ENCODE assay signal across 8 cellular contexts in genomic region chr9:128420060-128420650, GRCh38. TPM values are rescaled to one million over a fixed set of nuclear protein-coding genes. Genes with fewer than 3 reads are reported as not detected.
DNase-seq lines count a peak whose midpoint lies in the region; ATAC-seq and TF ChIP-seq lines count a peak whose summit lies in the region.

No MANE protein-coding gene starts in this region.

- peak overlapping the region; percentile 73 to 76 for H3K27ac ChIP-seq in right atrium auricular region
- peak overlapping the region; percentile 55 for H3K27ac ChIP-seq in rectal smooth muscle tissue (ENCODE audit: low read depth, low read length)
- H3K27ac ChIP-seq in aorta (ENCODE audit: low read depth in 1 of 2, low read length in 2 of 2) = peak overlapping the region in 1 of 2 donors; percentile 13

- H3K4me1 Mint-ChIP-seq in T-cell = peaks cover 8 to 13% (median 12%) of the 10 kb centered on the region in 3 donors

- H3K27ac Mint-ChIP-seq in T-cell = no peak overlapping the region

- WGBS in aorta, 2 donors = 1% methylated on average over 32 to 59 of the region's 59 CpGs

- no peak for TF ChIP-seq EP300 in Ishikawa (IDR thresholded peaks at IDR 0.05; ENCODE audit: borderline replicate concordance)

- ATAC-seq in GM21528 (IDR thresholded peaks at IDR 0.05; ENCODE audit: low FRiP score, unreplicated experiment) (peak; percentile 58), T-cell (replicated peaks in 1 of 4) (peak; percentile 84 to 88 (median 87)), aorta (ENCODE audit: low FRiP score) (peak; percentile 92)

- H3K27me3 Mint-ChIP-seq in T-cell = peaks cover 26 to 30% of the 10 kb centered on the region in 2 donors

- intact Hi-C loops in aorta (cut with DNase I) = loop anchor here in 1 of 2 donors (10.0 kb wide), 1 partner anchor 125 kb away; no protein-coding TSS in a partner anchor

- H3K9me3 Mint-ChIP-seq in T-cell = no peaks in the 10 kb centered on the region

- CTCF ChIA-PET in T-cell (lab: Charles Lee) = interaction anchor here (0.5 to 2.0 kb wide), 5 partner anchors 49 to 1205 kb away, joined by 3 to 11 read pairs (median 3); partner anchors contain the start of gene URM1 (in 1 of the 2)

- DNase-seq in DMS53 treated with DMSO at 0.1 percent for 48 hours (lab: John Stamatoyannopoulos, UW; ENCODE audit: unreplicated experiment) (peak; percentile 54), T-cell (peak in 32 of 34 experiments; percentile 10 to 70 (median 45)), amniotic epithelial cell (ENCODE audit: low read depth) (peak; percentile 47), right atrium auricular region (ENCODE audit: low spot score) (peak; percentile 64), aorta (peak; percentile 82 to 94)

- H3K9me3 ChIP-seq in right atrium auricular region = no peaks in the 10 kb centered on the region
- no peaks in the 10 kb centered on the region for H3K9me3 ChIP-seq in aorta (ENCODE audit: control insufficient read depth, low read length)

- peak; percentile 16; the same call in 1 of the 2 replicates for TF ChIP-seq RAD21 in Ishikawa (IDR thresholded peaks at IDR 0.05; ENCODE audit: low read depth)

- no peaks in the 10 kb centered on the region for H3K36me3 Mint-ChIP-seq in T-cell

- H3K4me1 ChIP-seq in right atrium auricular region (peaks cover 5 to 22% of the 10 kb centered on the region in 2 donors), rectal smooth muscle tissue (ENCODE audit: control insufficient read depth, insufficient read depth, low read length) (peaks cover 14% of the 10 kb centered on the region), aorta (ENCODE audit: control insufficient read depth in 1 of 2, insufficient read depth in 2 of 2, low read length in 2 of 2) (no peaks in the 10 kb centered on the region)

- H3K36me3 ChIP-seq in right atrium auricular region (no peaks in the 10 kb centered on the region), rectal smooth muscle tissue (ENCODE audit: control insufficient read depth, insufficient read depth, low read length) (no peaks in the 10 kb centered on the region), aorta (ENCODE audit: control insufficient read depth in 1 of 2, insufficient read depth in 2 of 2, low read length in 1 of 2) (peaks cover 0 to 2% of the 10 kb centered on the region in 2 donors)

- POLR2A ChIA-PET in T-cell (lab: Charles Lee) = interaction anchor here (0.5 to 0.6 kb wide), 2 partner anchors 64 to 256 kb away, joined by 4 to 5 read pairs; no protein-coding TSS in a partner anchor

- peak overlapping the region; percentile 69 to 80 (median 79) for H3K4me3 Mint-ChIP-seq in T-cell

- H3K27me3 ChIP-seq in right atrium auricular region (no peaks in the 10 kb centered on the region), rectal smooth muscle tissue (ENCODE audit: control insufficient read depth, insufficient read depth, low read length) (peaks cover 10% of the 10 kb centered on the region), aorta (ENCODE audit: control insufficient read depth in 1 of 2, insufficient read depth in 2 of 2, low read length in 1 of 2) (no peaks in the 10 kb centered on the region)

- peak; percentile 89 to 92 for TF ChIP-seq CTCF in right atrium auricular region (IDR thresholded peaks at IDR 0.05)

- peak overlapping the region; percentile 75 to 94 for H3K4me3 ChIP-seq in right atrium auricular region
- H3K4me3 ChIP-seq in rectal smooth muscle tissue (ENCODE audit: low read length) = peak overlapping the region; percentile 80
- peak overlapping the region; percentile 78 to 87 for H3K4me3 ChIP-seq in aorta (ENCODE audit: low read length in 2 of 2)

- H3K9ac ChIP-seq in rectal smooth muscle tissue (ENCODE audit: low read length) = peak overlapping the region; percentile 40

TF ChIP-seq in Ishikawa, 13 proteins besides CTCF, POLR2A, EP300 and RAD21:
- TF ChIP-seq YY1 (IDR thresholded peaks at IDR 0.05; ENCODE audit: low read depth) (no peak; the same call in 1 of the 2 replicates), CEBPB (IDR thresholded peaks at IDR 0.05) (no peak; the same call in 1 of the 2 replicates), EGR1 (IDR thresholded peaks at IDR 0.05) (peak; percentile 57), CREB1 (IDR thresholded peaks at IDR 0.05; ENCODE audit: low read depth) (no peak), NFIC (IDR thresholded peaks at IDR 0.05) (no peak; the same call in 1 of the 2 replicates), TAF1 (IDR thresholded peaks at IDR 0.05; ENCODE audit: low read depth) (no peak; the same call in none of the 2 replicates), FOXM1 (IDR thresholded peaks at IDR 0.05; ENCODE audit: borderline replicate concordance, low read depth) (no peak), TCF12 (IDR thresholded peaks at IDR 0.05; ENCODE audit: low read depth) (no peak), USF1 (IDR thresholded peaks at IDR 0.05) (no peak), ZBTB7A (IDR thresholded peaks at IDR 0.05; ENCODE audit: low read depth) (peak; percentile 95), TEAD4 (IDR thresholded peaks at IDR 0.05) (0 out of 2 replicates have a peak, but pooled peaks have one; percentile 8), REST (IDR thresholded peaks at IDR 0.05; ENCODE audit: low read depth) (no peak)
- TF ChIP-seq, protein P1, sequence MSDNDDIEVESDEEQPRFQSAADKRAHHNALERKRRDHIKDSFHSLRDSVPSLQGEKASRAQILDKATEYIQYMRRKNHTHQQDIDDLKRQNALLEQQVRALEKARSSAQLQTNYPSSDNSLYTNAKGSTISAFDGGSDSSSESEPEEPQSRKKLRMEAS (IDR thresholded peaks at IDR 0.05) = peak; percentile 57
TF ChIP-seq in Ishikawa: peak in this region for 4.

RNA-seq across cellular contexts. Expression of gene CERCAM, which starts 0.5 kb away (rescaled TPM):
- total RNA-seq in T-cell (1 to 10 TPM in 4 of 5 donors, under 1 TPM in 1; 0.30 to 1.9 (median 1.3) TPM), right atrium auricular region (10 to 100 TPM; 13.3 to 15.8 TPM), aorta (100 to 1,000 TPM in 1 of 2 donors, 10 to 100 TPM in 1; 46.0 to 126 TPM)
- 10 to 100 TPM; 24.7 to 65.4 TPM for polyA plus RNA-seq in aorta

RNA-seq across cellular contexts. Expression of gene ODF2, which starts 35.7 kb away (rescaled TPM):
- 10 to 100 TPM; 26.0 to 35.7 (median 33.1) TPM for total RNA-seq in T-cell
- 10 to 100 TPM in 1 of 2 donors, 1 to 10 TPM in 1; 9.7 to 12.1 TPM for total RNA-seq in right atrium auricular region
- total RNA-seq in aorta = 10 to 100 TPM; 25.1 to 28.9 TPM
- 10 to 100 TPM in 1 of 2 donors, 1 to 10 TPM in 1; 2.9 to 23.6 TPM for polyA plus RNA-seq in aorta

RNA-seq across cellular contexts. Expression of gene URM1, which starts 49.0 kb away (rescaled TPM):
- total RNA-seq in T-cell (10 to 100 TPM; 38.7 to 55.8 (median 52.5) TPM), right atrium auricular region (10 to 100 TPM; 34.0 to 37.3 TPM), aorta (10 to 100 TPM; 34.0 to 37.8 TPM)
- 10 to 100 TPM; 24.7 to 45.5 TPM for polyA plus RNA-seq in aorta

Comparison
In these comparisons a context has a peak if more than half of its experiments do, and no peak if none do; other contexts are left out.
1. RNA of gene CERCAM, which starts 0.5 kb away (total RNA-seq): 46.0 to 126 TPM in aorta and 13.3 to 15.8 TPM in right atrium auricular region; 0.30 to 1.9 TPM in T-cell; every median in the first group is over 4 times any median in the second.
2. Peak in every context shown above with its lines, with median percentiles within 50 percentile points of each other: DNase-seq, ATAC-seq and H3K4me3 ChIP-seq.